ENCODE assay signal across 8 cellular contexts in genomic region chr1:236451796-236452373, GRCh38. TPM values are rescaled to one million over a fixed set of nuclear protein-coding genes. Genes with fewer than 3 reads are reported as not detected.
A peak's percentile ranks its signal among the peaks of the same experiment; 100 is the strongest.
DNase-seq lines count a peak whose midpoint lies in the region; ATAC-seq and TF ChIP-seq lines count a peak whose summit lies in the region.

No MANE protein-coding gene starts in this region.

- H3K4me1 Mint-ChIP-seq in endodermal cell: no peaks in the 10 kb centered on the region

- H3K36me3 Mint-ChIP-seq in endodermal cell (ENCODE audit: low read depth): peaks cover 3% of the 10 kb centered on the region

- H3K27ac ChIP-seq in WERI-Rb-1: no peak overlapping the region
- H3K27ac ChIP-seq in endodermal cell (ENCODE audit: low read depth, low read length): no peak overlapping the region
- H3K27ac ChIP-seq in ascending aorta: no peak overlapping the region
- no peak overlapping the region for H3K27ac ChIP-seq in aorta (ENCODE audit: low read depth in 1 of 2, low read length in 2 of 2)

- WGBS in endodermal cell (ENCODE audit: insufficient coverage in 1 of 2, insufficient read length in 1 of 2), 2 experiments: 77 to 88% methylated on average over 3 to 6 of the region's 6 CpGs
- 84 to 88% methylated on average over 6 of the region's 6 CpGs for WGBS in aorta, 2 donors

- H3K9me3 ChIP-seq in WERI-Rb-1 (ENCODE audit: severe bottlenecking) (no peaks in the 10 kb centered on the region), endodermal cell (ENCODE audit: control insufficient read depth, low read length) (no peaks in the 10 kb centered on the region), ascending aorta (no peaks in the 10 kb centered on the region), aorta (ENCODE audit: control insufficient read depth, low read length) (no peaks in the 10 kb centered on the region)

- no peaks in the 10 kb centered on the region for H3K9me3 Mint-ChIP-seq in endodermal cell

- no peak overlapping the region for H3K27ac Mint-ChIP-seq in endodermal cell

- peak; percentile 66 for TF ChIP-seq CTCF in GM12875 (IDR thresholded peaks at IDR 0.05; ENCODE audit: borderline replicate concordance, insufficient read depth, low read depth, low read length)
- peak; percentile 86 for TF ChIP-seq CTCF in WERI-Rb-1 (IDR thresholded peaks at IDR 0.05; ENCODE audit: low read depth, low read length)
- TF ChIP-seq CTCF in endodermal cell (conservative IDR thresholded peaks at IDR 0.05): peak; percentile 88
- peak in 1 of 3 experiments; percentile 10 for TF ChIP-seq CTCF in ascending aorta (IDR thresholded peaks at IDR 0.05)

- no peak overlapping the region for H3K9ac ChIP-seq in endodermal cell (ENCODE audit: extremely low read depth, low read length, poor library complexity, severe bottlenecking)

- no peak overlapping the region for H3K4me3 Mint-ChIP-seq in endodermal cell

- intact Hi-C loops in ascending aorta (cut with DNase I): no loop called here
- intact Hi-C loops in aorta (cut with DNase I): no loop called here

- ATAC-seq in HG03442 (IDR thresholded peaks at IDR 0.05; ENCODE audit: unreplicated experiment): peak; percentile 59
- no peak for ATAC-seq in HG03378 (IDR thresholded peaks at IDR 0.05; ENCODE audit: unreplicated experiment)
- no peak for ATAC-seq in aorta (ENCODE audit: low FRiP score)

- H3K4me1 ChIP-seq in endodermal cell (ENCODE audit: control insufficient read depth, insufficient read depth, low read length) (no peaks in the 10 kb centered on the region), ascending aorta (no peaks in the 10 kb centered on the region), aorta (ENCODE audit: control insufficient read depth in 1 of 2, insufficient read depth in 2 of 2, low read length in 2 of 2) (no peaks in the 10 kb centered on the region)

- H3K36me3 ChIP-seq in WERI-Rb-1 (no peaks in the 10 kb centered on the region), endodermal cell (ENCODE audit: control insufficient read depth, insufficient read depth, low read length) (no peaks in the 10 kb centered on the region), ascending aorta (no peaks in the 10 kb centered on the region), aorta (ENCODE audit: control insufficient read depth in 1 of 2, insufficient read depth in 2 of 2, low read length in 1 of 2) (no peaks in the 10 kb centered on the region)

- H3K4me3 ChIP-seq in GM12875 (ENCODE audit: low read depth, low read length) (no peak overlapping the region), WERI-Rb-1 (ENCODE audit: low read depth, low read length) (no peak overlapping the region), endodermal cell (ENCODE audit: low read length) (no peak overlapping the region), ascending aorta (no peak overlapping the region), aorta (ENCODE audit: low read length in 2 of 2) (no peak overlapping the region)

- peak; percentile 46 for DNase-seq in WERI-Rb-1
- peak; percentile 85 for DNase-seq in endodermal cell
- DNase-seq in stimulated activated CD4-positive, alpha-beta T cell treated with anti-CD3 and anti-CD28 coated beads, Interleukin-1b, Interleukin-23, amount 100 ng/mL, for 24 hours (ENCODE audit: low read depth in 4 of 4, low spot score in 1 of 4): peak in 3 of 4 experiments; percentile 9 to 28 (median 15)
- DNase-seq in ascending aorta (ENCODE audit: low spot score in 2 of 2): no peak
- DNase-seq in aorta: no peak

- H3K27me3 ChIP-seq in WERI-Rb-1 (ENCODE audit: insufficient read depth, low read depth, severe bottlenecking): no peaks in the 10 kb centered on the region
- no peaks in the 10 kb centered on the region for H3K27me3 ChIP-seq in endodermal cell (ENCODE audit: control insufficient read depth, insufficient read depth, low read length, poor library complexity, severe bottlenecking)
- H3K27me3 ChIP-seq in ascending aorta: no peaks in the 10 kb centered on the region
- H3K27me3 ChIP-seq in aorta (ENCODE audit: control insufficient read depth in 1 of 2, insufficient read depth in 2 of 2, low read length in 1 of 2): no peaks in the 10 kb centered on the region

- no peaks in the 10 kb centered on the region for H3K27me3 Mint-ChIP-seq in endodermal cell (ENCODE audit: insufficient read depth)

RNA-seq across cellular contexts. Expression of gene EDARADD, which starts 57.8 kb away (rescaled TPM):
- 1 to 10 TPM; 5.0 to 5.5 TPM for total RNA-seq in endodermal cell
- 1.9 TPM for polyA plus RNA-seq in endodermal cell (2013, experiment 1 of 2)
- 2.3 TPM for polyA plus RNA-seq in endodermal cell (2013, experiment 2 of 2)
- not detected for total RNA-seq in ascending aorta
- under 1 TPM; 0.27 to 0.58 TPM for total RNA-seq in aorta
- polyA plus RNA-seq in aorta: under 1 TPM; 0.25 to 0.59 TPM

Comparison
In these comparisons a context has a peak if more than half of its experiments do, and no peak if none do; other contexts are left out.
1. DNase-seq: peak in WERI-Rb-1 (single experiment), endodermal cell (single experiment) and stimulated activated CD4-positive, alpha-beta T cell treated with anti-CD3 and anti-CD28 coated beads, Interleukin-1b, Interleukin-23, amount 100 ng/mL, for 24 hours (3 of 4); none in ascending aorta (0 of 2) and aorta (0 of 2).